In the genomic region with DNA sequence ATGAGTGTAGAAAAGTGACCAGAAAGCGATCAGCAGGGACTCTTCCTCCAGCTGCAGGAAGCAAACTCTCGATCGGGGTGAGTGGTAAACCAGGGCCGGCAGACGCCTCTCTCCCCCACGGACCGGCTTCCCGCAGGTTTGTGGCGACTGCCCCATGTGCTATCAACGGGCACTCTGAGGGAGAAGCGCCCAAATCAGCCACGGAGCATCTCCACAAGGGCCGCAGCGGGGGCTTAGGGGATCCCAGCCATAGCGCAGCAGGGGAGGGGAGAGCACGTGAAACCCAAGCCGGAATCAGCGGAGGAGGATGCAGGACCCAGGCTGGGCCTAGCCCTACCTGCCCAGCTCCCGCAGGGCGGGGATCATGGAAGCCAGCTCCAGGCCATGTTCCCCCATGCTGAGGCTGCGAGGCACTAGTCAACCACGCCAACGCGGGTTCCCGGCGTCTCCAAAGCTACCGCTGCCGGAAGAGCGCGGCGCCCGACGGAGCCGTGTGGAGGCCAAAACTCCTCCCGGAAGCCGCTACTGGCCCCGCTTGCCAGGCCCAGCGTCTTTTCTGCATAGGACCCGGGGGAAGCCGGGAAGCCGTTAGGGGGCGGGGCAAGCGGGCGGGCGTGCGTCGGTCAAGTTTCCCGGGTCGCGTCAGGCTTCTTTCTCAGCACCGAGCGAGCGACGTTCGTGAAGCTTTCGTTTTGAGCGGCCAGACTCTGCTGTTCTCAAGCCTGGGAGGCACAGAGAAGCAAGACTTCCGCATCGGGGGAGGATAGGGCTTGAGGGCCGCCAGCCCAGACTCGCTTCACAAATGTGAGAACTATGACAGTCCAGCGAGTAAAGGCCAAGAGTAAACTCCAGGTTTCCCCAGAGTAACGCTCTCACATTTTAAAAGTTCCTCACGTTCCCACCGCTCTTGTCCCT, we compare ENCODE assay signal across 8 cellular contexts. TPM values are rescaled to one million over a fixed set of nuclear protein-coding genes. Genes with fewer than 3 reads are reported as not detected.
DNase-seq lines count a peak whose midpoint lies in the region; ATAC-seq and TF ChIP-seq lines count a peak whose summit lies in the region.

A gene (minus strand): TSS at position 425 of the 915 bp plus-strand sequence. CDS start 29 bp downstream, at position 396.

- H3K4me1 ChIP-seq in trophoblast cell (ENCODE audit: control insufficient read depth in 1 of 2, insufficient read depth in 2 of 2, low read length in 2 of 2) (peaks cover 0 to 3% of the 10 kb centered on the region in 2 experiments), transverse colon (peaks cover 14 to 43% (median 23%) of the 10 kb centered on the region in 4 donors)

- H3K27ac ChIP-seq in trophoblast cell (ENCODE audit: low read depth, low read length) (peak within 1 kb of the TSS; percentile 80), transverse colon (peak within 1 kb of the TSS; percentile 85 to 98 (median 92))

- peak within 1 kb of the TSS; percentile 78 for H4K12ac ChIP-seq in trophoblast cell (ENCODE audit: low read depth, low read length)

- peak; percentile 88 for TF ChIP-seq POLR2A in transverse colon (IDR thresholded peaks at IDR 0.05)

- intact Hi-C loops in Right ventricle myocardium superior (cut with DNase I) = no loop called here
- intact Hi-C loops in transverse colon (cut with DNase I; ENCODE audit: low total_unique reads) = loop anchor here (5.0 to 10.0 kb wide), 2 partner anchors 426 to 1636 kb away; a partner anchor contains a TSS

- H3K36me3 ChIP-seq in trophoblast cell (ENCODE audit: control insufficient read depth in 1 of 2, insufficient read depth in 2 of 2, low read length in 2 of 2) (no peaks in the 10 kb centered on the region), transverse colon (no peaks in the 10 kb centered on the region)

- H3K9ac ChIP-seq in trophoblast cell (ENCODE audit: low read length) = peak within 1 kb of the TSS; percentile 87

- peak within 1 kb of the TSS; percentile 26 for H3K4ac ChIP-seq in trophoblast cell (ENCODE audit: low read depth, low read length)

- H3K9me3 ChIP-seq in trophoblast cell (ENCODE audit: insufficient read depth, low read depth, low read length) = no peaks in the 10 kb centered on the region
- H3K9me3 ChIP-seq in transverse colon = no peaks in the 10 kb centered on the region

- peak; percentile 95 for ATAC-seq in HG02763 (IDR thresholded peaks at IDR 0.05; ENCODE audit: unreplicated experiment)
- ATAC-seq in activated naive CD8-positive, alpha-beta T cell treated with anti-CD3 and anti-CD28 coated beads, Interleukin-2, amount 50 U/mL, for 24 hours = peak; percentile 98
- peak; percentile 99 for ATAC-seq in Right ventricle myocardium superior (ENCODE audit: poor library complexity)

- H3K27me3 ChIP-seq in trophoblast cell (ENCODE audit: insufficient read depth, low read length) (no peaks in the 10 kb centered on the region), transverse colon (no peaks in the 10 kb centered on the region)

- H3K14ac ChIP-seq in trophoblast cell (ENCODE audit: low read length) = peak within 1 kb of the TSS; percentile 83

- H2AK5ac ChIP-seq in trophoblast cell (ENCODE audit: low read length) = peak within 1 kb of the TSS; percentile 7

- TF ChIP-seq CTCF in GM12865 (IDR thresholded peaks at IDR 0.05; ENCODE audit: insufficient read depth, low read depth, low read length, missing control alignments) (no peak), transverse colon (IDR thresholded peaks at IDR 0.05) (peak in 1 of 5 experiments; percentile 12)

- H3K36me3 Mint-ChIP-seq in activated naive CD8-positive, alpha-beta T cell treated with anti-CD3 and anti-CD28 coated beads, Interleukin-2, amount 50 U/mL, for 24 hours (ENCODE audit: low read depth) = peaks cover 12% of the 10 kb centered on the region

- H3K18ac ChIP-seq in trophoblast cell (ENCODE audit: low read length) = peak within 1 kb of the TSS; percentile 70

- H4K91ac ChIP-seq in trophoblast cell (ENCODE audit: low read depth, low read length) = peak within 1 kb of the TSS; percentile 64

- peaks cover 47% of the 10 kb centered on the region for H3K4me1 Mint-ChIP-seq in activated naive CD8-positive, alpha-beta T cell treated with anti-CD3 and anti-CD28 coated beads, Interleukin-2, amount 50 U/mL, for 24 hours

- no peak within 1 kb of the TSS for H2BK12ac ChIP-seq in trophoblast cell (ENCODE audit: low read length)

- H3K79me1 ChIP-seq in trophoblast cell (ENCODE audit: low read length) = peaks cover 9% of the 10 kb centered on the region

- peak within 1 kb of the TSS; percentile 100 for H3K4me3 Mint-ChIP-seq in activated naive CD8-positive, alpha-beta T cell treated with anti-CD3 and anti-CD28 coated beads, Interleukin-2, amount 50 U/mL, for 24 hours

- H3K23ac ChIP-seq in trophoblast cell (ENCODE audit: low read length) = no peak within 1 kb of the TSS

- H4K8ac ChIP-seq in trophoblast cell (ENCODE audit: low read depth, low read length) = peak within 1 kb of the TSS; percentile 88

- peak within 1 kb of the TSS; percentile 76 for H3K4me2 ChIP-seq in trophoblast cell (ENCODE audit: low read length)

- in situ Hi-C loops in transverse colon (cut with MboI; ENCODE audit: low pct_ligation_motif_present in 1 of 4, low pct_unique_long_range_greater_than_20kb in 1 of 4, low sequenced_read_pairs in 3 of 4) = loop anchor here in 1 of 4 donors (25.0 kb wide), 1 partner anchor 409 kb away; no protein-coding TSS in a partner anchor

- H2BK5ac ChIP-seq in trophoblast cell (ENCODE audit: low read depth, low read length, poor library complexity) = peak within 1 kb of the TSS; percentile 8

- peak; percentile 99 for DNase-seq in GM12865 (ENCODE audit: low read depth)
- peak; percentile 72 for DNase-seq in NCI-H1417 treated with DMSO at 0.1 percent for 48 hours (lab: John Stamatoyannopoulos, UW)
- peak; percentile 97 for DNase-seq in SW480 (ENCODE audit: low spot score)
- peak; percentile 97 for DNase-seq in activated naive CD8-positive, alpha-beta T cell treated with anti-CD3 and anti-CD28 coated beads, Interleukin-2, amount 50 U/mL, for 24 hours
- DNase-seq in Right ventricle myocardium superior = peak; percentile 98
- peak; percentile 96 to 97 for DNase-seq in trophoblast cell
- DNase-seq in transverse colon = peak; percentile 98

- H3K9me3 Mint-ChIP-seq in activated naive CD8-positive, alpha-beta T cell treated with anti-CD3 and anti-CD28 coated beads, Interleukin-2, amount 50 U/mL, for 24 hours = no peaks in the 10 kb centered on the region

- no CpG with 5 or more reads among the region's 65 CpGs for WGBS in trophoblast cell (ENCODE audit: extremely low coverage, insufficient coverage, insufficient read length)
- 0% methylated on average over 5 to 18 of the region's 65 CpGs for WGBS in transverse colon (ENCODE audit: low coverage in 1 of 2), 2 donors

- TF ChIP-seq EP300 in transverse colon (IDR thresholded peaks at IDR 0.05; ENCODE audit: low read depth) = peak; percentile 44

- peak within 1 kb of the TSS; percentile 21 for H2BK120ac ChIP-seq in trophoblast cell (ENCODE audit: insufficient read depth, low read length, poor library complexity)

- H3K4me3 ChIP-seq in GM12865 (ENCODE audit: low read depth, low read length) (peak within 1 kb of the TSS; percentile 94), trophoblast cell (ENCODE audit: low read depth, low read length) (peak within 1 kb of the TSS; percentile 99), transverse colon (peak within 1 kb of the TSS; percentile 65 to 93 (median 89))

- H3K27ac Mint-ChIP-seq in activated naive CD8-positive, alpha-beta T cell treated with anti-CD3 and anti-CD28 coated beads, Interleukin-2, amount 50 U/mL, for 24 hours = peak within 1 kb of the TSS; percentile 97

- no peaks in the 10 kb centered on the region for H3K27me3 Mint-ChIP-seq in activated naive CD8-positive, alpha-beta T cell treated with anti-CD3 and anti-CD28 coated beads, Interleukin-2, amount 50 U/mL, for 24 hours

- H3K79me2 ChIP-seq in trophoblast cell (ENCODE audit: control insufficient read depth, insufficient read depth, low read length, poor library complexity) = peaks cover 7% of the 10 kb centered on the region

- peak within 1 kb of the TSS; percentile 85 for H2AFZ ChIP-seq in trophoblast cell (ENCODE audit: insufficient read depth, low read length, poor library complexity)

RNA-seq across cellular contexts. Expression of the gene that starts here (rescaled TPM):
- total RNA-seq in Right ventricle myocardium superior (5.2 TPM), transverse colon (10 to 100 TPM; 22.4 to 37.8 (median 25.3) TPM)
- 7.4 and 7.8 TPM in 2 replicates for polyA plus RNA-seq in trophoblast cell (2013)

Comparison
In these comparisons a context has a peak if more than half of its experiments do, and no peak if none do; other contexts are left out.
1. Peak in every context shown above with its lines: DNase-seq, ATAC-seq, H3K4me3 ChIP-seq and H3K27ac ChIP-seq.